ENCODE assay signal across 16 cellular contexts in the genomic region with DNA sequence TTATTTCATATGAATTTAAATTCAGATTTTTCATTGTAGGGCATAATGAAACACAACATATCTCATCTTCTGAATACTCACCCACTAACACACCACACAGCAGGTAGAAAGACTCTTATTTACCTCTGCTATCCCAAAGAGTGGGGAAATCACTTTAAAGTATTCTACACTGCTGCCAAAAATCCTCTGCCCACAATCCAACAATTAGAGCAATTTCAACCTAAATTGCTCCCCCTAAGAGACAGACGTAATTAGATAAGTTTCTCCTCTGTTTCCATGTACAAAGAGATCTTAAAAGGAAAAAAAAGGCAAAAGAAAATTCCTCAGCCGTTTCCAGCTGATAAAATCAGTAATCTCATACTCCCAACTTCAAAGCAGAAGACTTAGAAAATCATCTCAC.
DNase-seq lines count a peak whose midpoint lies in the region; ATAC-seq and TF ChIP-seq lines count a peak whose summit lies in the region.
"Had no signal": no experiment of that assay in that cellular context is flagged by ENCODE, and none has a peak within 500 bp of the region (broad histone marks: within the 10 kb centered on the region; RNA-seq: fewer than 3 reads in every experiment).

No MANE protein-coding gene starts in this region.

- no peak overlapping the region for H3K4me2 ChIP-seq in GM23338

- intact Hi-C loops in Caco-2 (cut with micrococcal nuclease; ENCODE audit: unreplicated experiment), result no loop called here

- H3K27me3 Mint-ChIP-seq in Caco-2 (ENCODE audit: insufficient read depth, unreplicated experiment) (no peaks in the 10 kb centered on the region), GM23338 (ENCODE audit: insufficient read depth, low read depth, poor library complexity) (no peaks in the 10 kb centered on the region)
- H3K27me3 Mint-ChIP-seq: CD4-positive, CD25-positive, alpha-beta regulatory T cell; CD8-positive, alpha-beta memory T cell had no signal

- H3K9me2 ChIP-seq in GM23338 (ENCODE audit: insufficient read depth), result peaks cover 3% of the 10 kb centered on the region; the same call in 1 of the 2 replicates

- H3K36me3 ChIP-seq in Caco-2 (ENCODE audit: control insufficient read depth, insufficient read depth, low read length) (no peaks in the 10 kb centered on the region), GM23338 (ENCODE audit: insufficient read depth) (no peaks in the 10 kb centered on the region)
- H3K36me3 ChIP-seq: BE2C, HAP-1 had no signal

- H3K4me1 Mint-ChIP-seq in Caco-2 (ENCODE audit: low read depth, unreplicated experiment), result peaks cover 17% of the 10 kb centered on the region
- peaks cover 11% of the 10 kb centered on the region; the same call in 2 of the 3 replicates for H3K4me1 Mint-ChIP-seq in GM23338
- H3K4me1 Mint-ChIP-seq: CD8-positive, alpha-beta memory T cell had no signal

- H3K4me3 ChIP-seq in Caco-2 (ENCODE audit: low read depth, low read length), result no peak overlapping the region
- H3K4me3 ChIP-seq in GM23338, result no peak overlapping the region
- H3K4me3 ChIP-seq: HAP-1 had no signal

- H3K36me3 Mint-ChIP-seq in Caco-2 (ENCODE audit: insufficient read depth, unreplicated experiment) (no peaks in the 10 kb centered on the region), GM23338 (ENCODE audit: low read depth) (no peaks in the 10 kb centered on the region)
- H3K36me3 Mint-ChIP-seq: CD4-positive, CD25-positive, alpha-beta regulatory T cell; CD8-positive, alpha-beta memory T cell had no signal

- CTCF ChIA-PET in Caco-2 (lab: Charles Lee), result no interaction called here

- no peaks in the 10 kb centered on the region for H4K20me1 ChIP-seq in GM23338 (replicated peaks; ENCODE audit: insufficient read depth)

- POLR2A ChIA-PET in Caco-2 (lab: Charles Lee), result no interaction called here

- DNase-seq in Caco-2 (no peak), GM23338 (ENCODE audit: low spot score) (no peak), foreskin keratinocyte (no peak), omental fat pad (ENCODE audit: low spot score) (no peak), LoVo (ENCODE audit: low spot score) (no peak)
- DNase-seq: ACHN; BE2C; C1 segment of cervical spinal cord; CD4-positive, CD25-positive, alpha-beta regulatory T cell; CD8-positive, alpha-beta memory T cell; COR-L47; DMS79; GDM1 had no signal

- H3K4me3 Mint-ChIP-seq in Caco-2 (ENCODE audit: unreplicated experiment), result peak overlapping the region; percentile 38
- no peak overlapping the region for H3K4me3 Mint-ChIP-seq in GM23338
- H3K4me3 Mint-ChIP-seq: CD4-positive, CD25-positive, alpha-beta regulatory T cell; CD8-positive, alpha-beta memory T cell had no signal

- H3K27ac ChIP-seq in GM23338 (ENCODE audit: low read depth) (no peak overlapping the region), foreskin keratinocyte (no peak overlapping the region)

- H3K27me3 ChIP-seq in Caco-2 (replicated peaks; ENCODE audit: control insufficient read depth, insufficient read depth, low read length) (no peaks in the 10 kb centered on the region), GM23338 (ENCODE audit: insufficient read depth) (no peaks in the 10 kb centered on the region), foreskin keratinocyte (no peaks in the 10 kb centered on the region)
- H3K27me3 ChIP-seq: BE2C had no signal

- H3K9me3 Mint-ChIP-seq in Caco-2 (ENCODE audit: unreplicated experiment), result no peaks in the 10 kb centered on the region
- no peaks in the 10 kb centered on the region for H3K9me3 Mint-ChIP-seq in GM23338

- TF ChIP-seq CTCF in Caco-2 (IDR thresholded peaks at IDR 0.05; ENCODE audit: insufficient read depth in 1 of 2, low read depth in 1 of 2, low read length in 1 of 2, severe bottlenecking in 1 of 2, unreplicated experiment in 1 of 2), result no peak
- no peak for TF ChIP-seq CTCF in GM23338 (conservative IDR thresholded peaks at IDR 0.05; ENCODE audit: low read depth in 2 of 2)
- TF ChIP-seq CTCF in foreskin keratinocyte (conservative IDR thresholded peaks at IDR 0.05), result peak; percentile 0
- TF ChIP-seq CTCF in omental fat pad (IDR thresholded peaks at IDR 0.05), result no peak

- no peaks in the 10 kb centered on the region for H3F3A ChIP-seq in GM23338 (replicated peaks; ENCODE audit: low read depth)

- peaks cover 48% of the 10 kb centered on the region for H3K4me1 ChIP-seq in Caco-2
- peaks cover 9% of the 10 kb centered on the region for H3K4me1 ChIP-seq in GM23338 (ENCODE audit: insufficient read depth)
- peaks cover 22% of the 10 kb centered on the region for H3K4me1 ChIP-seq in foreskin keratinocyte
- H3K4me1 ChIP-seq: BE2C had no signal

- H3K9me3 ChIP-seq in Caco-2, result no peaks in the 10 kb centered on the region
- H3K9me3 ChIP-seq: BE2C, HAP-1 had no signal

- ATAC-seq in GM23338 (no peak), foreskin keratinocyte (no peak), omental fat pad (ENCODE audit: low FRiP score) (peak; percentile 25), GM21825 (IDR thresholded peaks at IDR 0.05; ENCODE audit: unreplicated experiment) (no peak), GM18502 (IDR thresholded peaks at IDR 0.05; ENCODE audit: poor library complexity, unreplicated experiment) (no peak)

- no peak overlapping the region for H2AFZ ChIP-seq in GM23338

- H3K27ac Mint-ChIP-seq in Caco-2 (ENCODE audit: unreplicated experiment), result peak overlapping the region; percentile 82
- H3K27ac Mint-ChIP-seq in GM23338, result peak overlapping the region; percentile 42; the same call in 1 of the 2 replicates
- H3K27ac Mint-ChIP-seq: CD8-positive, alpha-beta memory T cell had no signal

- no peaks in the 10 kb centered on the region for H3K79me2 ChIP-seq in GM23338 (replicated peaks; ENCODE audit: insufficient read depth)

- BruUV-seq in Caco-2 (replicated peaks; lab: Mats Ljungman, UMichigan), result no TSS peak

TF ChIP-seq in GM23338, 12 proteins besides CTCF, POLR2A, EP300 and RAD21:
- TF ChIP-seq STAT1 (IDR thresholded peaks at IDR 0.05; ENCODE audit: unreplicated experiment) (no peak), EZH2phosphoT487 (IDR thresholded peaks at IDR 0.05; ENCODE audit: unreplicated experiment) (no peak)
- TF ChIP-seq, protein P1, sequence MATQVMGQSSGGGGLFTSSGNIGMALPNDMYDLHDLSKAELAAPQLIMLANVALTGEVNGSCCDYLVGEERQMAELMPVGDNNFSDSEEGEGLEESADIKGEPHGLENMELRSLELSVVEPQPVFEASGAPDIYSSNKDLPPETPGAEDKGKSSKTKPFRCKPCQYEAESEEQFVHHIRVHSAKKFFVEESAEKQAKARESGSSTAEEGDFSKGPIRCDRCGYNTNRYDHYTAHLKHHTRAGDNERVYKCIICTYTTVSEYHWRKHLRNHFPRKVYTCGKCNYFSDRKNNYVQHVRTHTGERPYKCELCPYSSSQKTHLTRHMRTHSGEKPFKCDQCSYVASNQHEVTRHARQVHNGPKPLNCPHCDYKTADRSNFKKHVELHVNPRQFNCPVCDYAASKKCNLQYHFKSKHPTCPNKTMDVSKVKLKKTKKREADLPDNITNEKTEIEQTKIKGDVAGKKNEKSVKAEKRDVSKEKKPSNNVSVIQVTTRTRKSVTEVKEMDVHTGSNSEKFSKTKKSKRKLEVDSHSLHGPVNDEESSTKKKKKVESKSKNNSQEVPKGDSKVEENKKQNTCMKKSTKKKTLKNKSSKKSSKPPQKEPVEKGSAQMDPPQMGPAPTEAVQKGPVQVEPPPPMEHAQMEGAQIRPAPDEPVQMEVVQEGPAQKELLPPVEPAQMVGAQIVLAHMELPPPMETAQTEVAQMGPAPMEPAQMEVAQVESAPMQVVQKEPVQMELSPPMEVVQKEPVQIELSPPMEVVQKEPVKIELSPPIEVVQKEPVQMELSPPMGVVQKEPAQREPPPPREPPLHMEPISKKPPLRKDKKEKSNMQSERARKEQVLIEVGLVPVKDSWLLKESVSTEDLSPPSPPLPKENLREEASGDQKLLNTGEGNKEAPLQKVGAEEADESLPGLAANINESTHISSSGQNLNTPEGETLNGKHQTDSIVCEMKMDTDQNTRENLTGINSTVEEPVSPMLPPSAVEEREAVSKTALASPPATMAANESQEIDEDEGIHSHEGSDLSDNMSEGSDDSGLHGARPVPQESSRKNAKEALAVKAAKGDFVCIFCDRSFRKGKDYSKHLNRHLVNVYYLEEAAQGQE (IDR thresholded peaks at IDR 0.05; ENCODE audit: unreplicated experiment), result no peak
